Comparison of ENCODE assay signal across 19 cellular contexts in genomic region chr2:214747992-214748391, GRCh38.
DNase-seq lines count a peak whose midpoint lies in the region; ATAC-seq and TF ChIP-seq lines count a peak whose summit lies in the region.
"Had no signal": no experiment of that assay in that cellular context is flagged by ENCODE, and none has a peak within 500 bp of the region (broad histone marks: within the 10 kb centered on the region; RNA-seq: fewer than 3 reads in every experiment).

No MANE protein-coding gene starts in this region.

- POLR2A ChIA-PET in activated B cell treated with CpG ODN at 0.5 μM for 24 hours (lab: Charles Lee): no interaction called here

- no peak overlapping the region for H3K4me3 Mint-ChIP-seq in activated B cell treated with CpG ODN at 0.5 μM for 24 hours
- H3K4me3 Mint-ChIP-seq: activated naive CD4-positive, alpha-beta T cell treated with anti-CD3 and anti-CD28 coated beads, Interleukin-2, amount 10 ng/mL, durations not matched to agents 7 days and 5 days; immature natural killer cell had no signal

- H3K4me1 Mint-ChIP-seq in activated B cell treated with CpG ODN at 0.5 μM for 24 hours: peaks cover 15% of the 10 kb centered on the region
- H3K4me1 Mint-ChIP-seq: activated naive CD4-positive, alpha-beta T cell treated with anti-CD3 and anti-CD28 coated beads, Interleukin-2, amount 10 ng/mL, durations not matched to agents 7 days and 5 days had no signal

- H3K27ac Mint-ChIP-seq in activated B cell treated with CpG ODN at 0.5 μM for 24 hours: no peak overlapping the region
- H3K27ac Mint-ChIP-seq: activated naive CD4-positive, alpha-beta T cell treated with anti-CD3 and anti-CD28 coated beads, Interleukin-2, amount 10 ng/mL, durations not matched to agents 7 days and 5 days had no signal

- peaks cover 55% of the 10 kb centered on the region for H3K36me3 Mint-ChIP-seq in activated B cell treated with CpG ODN at 0.5 μM for 24 hours (ENCODE audit: low read depth)

- CTCF ChIA-PET in activated B cell treated with CpG ODN at 0.5 μM for 24 hours (lab: Charles Lee): no interaction called here

- DNase-seq in activated B cell treated with CpG ODN at 0.5 μM for 24 hours: no peak
- DNase-seq in UCSD-AML1 (lab: John Stamatoyannopoulos, UW; ENCODE audit: unreplicated experiment): no peak
- no peak for DNase-seq in NCI-H510A (lab: John Stamatoyannopoulos, UW)
- DNase-seq in RKO (ENCODE audit: low spot score): no peak
- DNase-seq: activated CD4-positive, alpha-beta T cell treated with anti-CD3 and anti-CD28 coated beads for 1 hour; activated naive CD4-positive, alpha-beta T cell treated with anti-CD3 and anti-CD28 coated beads, Interleukin-2, amount 10 ng/mL, durations not matched to agents 7 days and 5 days; activated T-cell treated with anti-CD3 and anti-CD28 coated beads for 4 hours; cortex of kidney; GDM1; immature natural killer cell; occipital lobe; small intestine; stimulated activated naive CD4-positive, alpha-beta T cell; T-helper 1 cell; upper lobe of left lung had no signal

- TF ChIP-seq CTCF in activated B cell treated with CpG ODN at 0.5 μM for 24 hours (IDR thresholded peaks at IDR 0.05): no peak

- H3K27me3 Mint-ChIP-seq in activated B cell treated with CpG ODN at 0.5 μM for 24 hours: no peaks in the 10 kb centered on the region
- H3K27me3 Mint-ChIP-seq: activated naive CD4-positive, alpha-beta T cell treated with anti-CD3 and anti-CD28 coated beads, Interleukin-2, amount 10 ng/mL, durations not matched to agents 7 days and 5 days had no signal

- no peaks in the 10 kb centered on the region for H3K9me3 Mint-ChIP-seq in activated B cell treated with CpG ODN at 0.5 μM for 24 hours
- H3K9me3 Mint-ChIP-seq: activated naive CD4-positive, alpha-beta T cell treated with anti-CD3 and anti-CD28 coated beads, Interleukin-2, amount 10 ng/mL, durations not matched to agents 7 days and 5 days; immature natural killer cell had no signal

- ATAC-seq in GM18517 (IDR thresholded peaks at IDR 0.05; ENCODE audit: unreplicated experiment) (peak; percentile 76), GM21381 (IDR thresholded peaks at IDR 0.05; ENCODE audit: unreplicated experiment) (peak; percentile 41), HG03135 (IDR thresholded peaks at IDR 0.05; ENCODE audit: unreplicated experiment) (peak; percentile 58), activated B cell treated with CpG ODN at 0.5 μM for 24 hours (ENCODE audit: low read depth) (peak; percentile 40), HG03039 (IDR thresholded peaks at IDR 0.05; ENCODE audit: unreplicated experiment) (no peak)

- intact Hi-C loops in activated B cell treated with CpG ODN at 0.5 μM for 24 hours (cut with micrococcal nuclease): loop anchor here (1.0 to 2.0 kb wide), 2 partner anchors 11 to 61 kb away; partner anchors contain the start of gene BARD1
